Comparison of ENCODE assay signal across 8 cellular contexts in genomic region chr7:100220833-100221718, GRCh38. TPM values are rescaled to one million over a fixed set of nuclear protein-coding genes. Genes with fewer than 3 reads are reported as not detected.
DNase-seq lines count a peak whose midpoint lies in the region; ATAC-seq lines count a peak whose summit lies in the region.

No MANE protein-coding gene starts in this region.

- peaks cover 24 to 26% of the 10 kb centered on the region in 2 donors for H3K36me3 ChIP-seq in neuronal stem cell (replicated peaks in 1 of 2; ENCODE audit: control insufficient read depth in 2 of 2, insufficient read depth in 2 of 2, low read length in 2 of 2)

- no peak overlapping the region for H2BK12ac ChIP-seq in neuronal stem cell (ENCODE audit: low read length)

- ATAC-seq in GM18867 (IDR thresholded peaks at IDR 0.05; ENCODE audit: unreplicated experiment) (peak; percentile 53), HG03103 (IDR thresholded peaks at IDR 0.05; ENCODE audit: low read depth, unreplicated experiment) (peak; percentile 48)
- peak; percentile 48 for ATAC-seq in activated CD8-positive, alpha-beta memory T cell treated with anti-CD3 and anti-CD28 coated beads, Interleukin-2, amount 10 ng/mL, durations not matched to agents 7 days and 5 days

- H3K23ac ChIP-seq in neuronal stem cell (ENCODE audit: low read depth, low read length, poor library complexity) = peak overlapping the region; percentile 55

- peak overlapping the region; percentile 39 for H2BK5ac ChIP-seq in neuronal stem cell (ENCODE audit: low read length)

- H3K4me2 ChIP-seq in neuronal stem cell (ENCODE audit: insufficient read depth, low read length, poor library complexity, severe bottlenecking) = no peak overlapping the region

- no peak overlapping the region for H4K8ac ChIP-seq in neuronal stem cell (ENCODE audit: low read depth, low read length)

- no peak overlapping the region for H4K91ac ChIP-seq in neuronal stem cell (ENCODE audit: low read depth, low read length, poor library complexity)

- no peak overlapping the region for H2AFZ ChIP-seq in neuronal stem cell (ENCODE audit: low read length)

- H3K27me3 Mint-ChIP-seq in activated CD8-positive, alpha-beta memory T cell treated with anti-CD3 and anti-CD28 coated beads, Interleukin-2, amount 10 ng/mL, durations not matched to agents 7 days and 5 days = no peaks in the 10 kb centered on the region

- H3K4ac ChIP-seq in neuronal stem cell (ENCODE audit: low read length) = no peak overlapping the region

- CTCF ChIA-PET in activated CD8-positive, alpha-beta memory T cell treated with anti-CD3 and anti-CD28 coated beads, Interleukin-2, amount 10 ng/mL, durations not matched to agents 7 days and 5 days (lab: Charles Lee) = interaction anchor here (0.6 to 5.0 kb wide), 6 partner anchors 12 to 126 kb away, joined by 3 to 32 read pairs (median 6); partner anchors contain the start of gene GPC2

- H3K18ac ChIP-seq in neuronal stem cell (ENCODE audit: low read length) = no peak overlapping the region

- H3K9me3 Mint-ChIP-seq in activated CD8-positive, alpha-beta memory T cell treated with anti-CD3 and anti-CD28 coated beads, Interleukin-2, amount 10 ng/mL, durations not matched to agents 7 days and 5 days (ENCODE audit: low read depth) = no peaks in the 10 kb centered on the region

- H3K27ac Mint-ChIP-seq in activated CD8-positive, alpha-beta memory T cell treated with anti-CD3 and anti-CD28 coated beads, Interleukin-2, amount 10 ng/mL, durations not matched to agents 7 days and 5 days = peak overlapping the region; percentile 100

- H3K9ac ChIP-seq in neuronal stem cell (ENCODE audit: low read depth, low read length, poor library complexity) = peak overlapping the region; percentile 44

- H3K79me1 ChIP-seq in neuronal stem cell (ENCODE audit: low read depth, low read length) = peaks cover 4% of the 10 kb centered on the region

- H3K4me1 ChIP-seq in neuronal stem cell (ENCODE audit: control insufficient read depth in 2 of 2, insufficient read depth in 1 of 2, low read depth in 1 of 2, low read length in 2 of 2) = peaks cover 0 to 2% of the 10 kb centered on the region in 2 donors

- no peak overlapping the region for H2BK120ac ChIP-seq in neuronal stem cell (ENCODE audit: low read depth, low read length)

- DNase-seq in activated CD8-positive, alpha-beta memory T cell treated with anti-CD3 and anti-CD28 coated beads, Interleukin-2, amount 10 ng/mL, durations not matched to agents 7 days and 5 days = peak; percentile 92
- no peak for DNase-seq in neuronal stem cell (ENCODE audit: low spot score)
- DNase-seq in OCI-M1 (lab: John Stamatoyannopoulos, UW) = no peak
- no peak for DNase-seq in AML-193 (lab: John Stamatoyannopoulos, UW)
- DNase-seq in A172 (ENCODE audit: low spot score) = no peak
- DNase-seq in NCI-H446 (lab: John Stamatoyannopoulos, UW) = no peak

- H3K14ac ChIP-seq in neuronal stem cell (ENCODE audit: low read length) = no peak overlapping the region

- H3K4me3 ChIP-seq in neuronal stem cell (ENCODE audit: low read length in 2 of 2) = no peak overlapping the region

- peaks cover 56% of the 10 kb centered on the region for H3K4me1 Mint-ChIP-seq in activated CD8-positive, alpha-beta memory T cell treated with anti-CD3 and anti-CD28 coated beads, Interleukin-2, amount 10 ng/mL, durations not matched to agents 7 days and 5 days

- H2BK15ac ChIP-seq in neuronal stem cell (ENCODE audit: low read length) = no peak overlapping the region

- peak overlapping the region; percentile 98 for H3K4me3 Mint-ChIP-seq in activated CD8-positive, alpha-beta memory T cell treated with anti-CD3 and anti-CD28 coated beads, Interleukin-2, amount 10 ng/mL, durations not matched to agents 7 days and 5 days

- H3K27me3 ChIP-seq in neuronal stem cell (ENCODE audit: control insufficient read depth in 3 of 3, insufficient read depth in 3 of 3, low read depth in 1 of 3, low read length in 3 of 3) = no peaks in the 10 kb centered on the region

- WGBS in neuronal stem cell (ENCODE audit: extremely low coverage in 2 of 2, insufficient read length in 2 of 2, insufficient replicate concordance in 1 of 2), 2 donors = no CpG with 5 or more reads among the region's 18 CpGs

- no peak overlapping the region for H2AK5ac ChIP-seq in neuronal stem cell (ENCODE audit: low read depth, low read length)

- H3K36me3 Mint-ChIP-seq in activated CD8-positive, alpha-beta memory T cell treated with anti-CD3 and anti-CD28 coated beads, Interleukin-2, amount 10 ng/mL, durations not matched to agents 7 days and 5 days = peaks cover 51% of the 10 kb centered on the region

- no peak overlapping the region for H3K27ac ChIP-seq in neuronal stem cell (replicated peaks; ENCODE audit: low read length)

- no peaks in the 10 kb centered on the region for H3K9me3 ChIP-seq in neuronal stem cell (replicated peaks in 1 of 2; ENCODE audit: control insufficient read depth in 2 of 2, insufficient read depth in 1 of 2, low read depth in 1 of 2, low read length in 2 of 2)

RNA-seq across cellular contexts. Expression of gene PVRIG, which starts 1.3 kb away (rescaled TPM):
- total RNA-seq in activated CD8-positive, alpha-beta memory T cell treated with anti-CD3 and anti-CD28 coated beads, Interleukin-2, amount 10 ng/mL, durations not matched to agents 7 days and 5 days = 10 to 100 TPM; 45.2 to 63.2 TPM
- polyA plus RNA-seq in neuronal stem cell (2013, experiment 1 of 2) = not detected
- not detected for polyA plus RNA-seq in neuronal stem cell (2013, experiment 2 of 2)
- total RNA-seq in A172 (2014; rRNA removed; shearing (Covaris generic)) = not detected in 2 replicates

RNA-seq across cellular contexts. Expression of gene STAG3, which starts 43.4 kb away (rescaled TPM):
- 10 to 100 TPM in 1 of 2 experiments, 1 to 10 TPM in 1; 8.1 to 20.2 TPM for total RNA-seq in activated CD8-positive, alpha-beta memory T cell treated with anti-CD3 and anti-CD28 coated beads, Interleukin-2, amount 10 ng/mL, durations not matched to agents 7 days and 5 days
- polyA plus RNA-seq in neuronal stem cell (2013, experiment 1 of 2) = 0.38 TPM
- 0.29 TPM for polyA plus RNA-seq in neuronal stem cell (2013, experiment 2 of 2)
- 2.9 and 9.0 TPM in 2 replicates for total RNA-seq in A172 (2014; rRNA removed; shearing (Covaris generic))

RNA-seq across cellular contexts. Expression of gene GPC2, which starts 43.9 kb away (rescaled TPM):
- 1 to 10 TPM; 2.9 to 6.2 TPM for total RNA-seq in activated CD8-positive, alpha-beta memory T cell treated with anti-CD3 and anti-CD28 coated beads, Interleukin-2, amount 10 ng/mL, durations not matched to agents 7 days and 5 days
- polyA plus RNA-seq in neuronal stem cell (2013, experiment 1 of 2) = 30.8 TPM
- polyA plus RNA-seq in neuronal stem cell (2013, experiment 2 of 2) = 29.9 TPM
- 4.6 and 7.4 TPM in 2 replicates for total RNA-seq in A172 (2014; rRNA removed; shearing (Covaris generic))

RNA-seq across cellular contexts. Expression of gene GAL3ST4, which starts 52.7 kb away (rescaled TPM):
- total RNA-seq in activated CD8-positive, alpha-beta memory T cell treated with anti-CD3 and anti-CD28 coated beads, Interleukin-2, amount 10 ng/mL, durations not matched to agents 7 days and 5 days = 1 to 10 TPM in 1 of 2 experiments, under 1 TPM in 1; 0.61 to 1.4 TPM
- polyA plus RNA-seq in neuronal stem cell (2013, experiment 1 of 2) = 4.7 TPM
- polyA plus RNA-seq in neuronal stem cell (2013, experiment 2 of 2) = 4.5 TPM
- 0.07 and 0.46 TPM in 2 replicates for total RNA-seq in A172 (2014; rRNA removed; shearing (Covaris generic))

Comparison
In these comparisons a context has a peak if more than half of its experiments do, and no peak if none do; other contexts are left out.
1. RNA of gene PVRIG, which starts 1.3 kb away (total RNA-seq): 45.2 to 63.2 TPM in activated CD8-positive, alpha-beta memory T cell treated with anti-CD3 and anti-CD28 coated beads, Interleukin-2, amount 10 ng/mL, durations not matched to agents 7 days and 5 days; not detected in A172; every median in the first group is over 10 times any median in the second.
2. Peak in every context shown above with its lines, with median percentiles within 50 percentile points of each other: ATAC-seq.